In genomic region chr19:1213391-1214286, GRCh38 we compare ENCODE assay signal across 1 cellular context.
TF ChIP-seq lines count a peak whose summit lies in the region.

No MANE protein-coding gene starts in this region.

TF ChIP-seq in HEK293, 187 proteins besides CTCF, POLR2A, EP300 and RAD21 (continued from another document):
- TF ChIP-seq ZNF114 (tag by site-specific recombination; IDR thresholded peaks at IDR 0.05) (no peak), SCRT1 (tag by site-specific recombination; IDR thresholded peaks at IDR 0.05; ENCODE audit: borderline replicate concordance) (peak; percentile 89), IKZF3 (tag by site-specific recombination; IDR thresholded peaks at IDR 0.05) (0 out of 2 replicates have a peak, but pooled peaks have one; percentile 35), ZBTB48 (tag by site-specific recombination; IDR thresholded peaks at IDR 0.05) (0 out of 2 replicates have a peak, but pooled peaks have one; percentile 6), SCRT2 (tag by site-specific recombination; IDR thresholded peaks at IDR 0.05) (peak; percentile 98), ZNF600 (tag by site-specific recombination; IDR thresholded peaks at IDR 0.05) (peak; percentile 78), GLIS1 (tag by site-specific recombination; IDR thresholded peaks at IDR 0.05) (peak; percentile 69), HOXC10 (CRISPR knock-in tag; IDR thresholded peaks at IDR 0.05) (no peak), ZNF488 (tag by site-specific recombination; IDR thresholded peaks at IDR 0.05) (no peak), ZNF660 (tag by site-specific recombination; IDR thresholded peaks at IDR 0.05) (peak; percentile 79), OSR2 (tag by site-specific recombination; IDR thresholded peaks at IDR 0.05) (0 out of 2 replicates have a peak, but pooled peaks have one; percentile 16), FEZF1 (tag by site-specific recombination; IDR thresholded peaks at IDR 0.05) (peak; percentile 30; the same call in 1 of the 2 replicates), GLI2 (tag by site-specific recombination; IDR thresholded peaks at IDR 0.05; ENCODE audit: borderline replicate concordance, low read depth) (no peak), ZNF133 (tag by site-specific recombination; IDR thresholded peaks at IDR 0.05) (no peak), ZNF48 (tag by site-specific recombination; IDR thresholded peaks at IDR 0.05) (no peak), ZNF146 (tag by site-specific recombination; IDR thresholded peaks at IDR 0.05) (no peak), ZNF24 (tag by site-specific recombination; IDR thresholded peaks at IDR 0.05) (no peak), ZBTB8A (tag by site-specific recombination; IDR thresholded peaks at IDR 0.05) (peak; percentile 45; the same call in 1 of the 2 replicates), ZNF558 (tag by site-specific recombination; IDR thresholded peaks at IDR 0.05) (no peak), SP7 (tag by site-specific recombination; IDR thresholded peaks at IDR 0.05) (peak; percentile 24; the same call in 1 of the 2 replicates), ZBTB20 (tag by site-specific recombination; IDR thresholded peaks at IDR 0.05) (0 out of 2 replicates have a peak, but pooled peaks have one; percentile 23)
- TF ChIP-seq, protein P1, sequence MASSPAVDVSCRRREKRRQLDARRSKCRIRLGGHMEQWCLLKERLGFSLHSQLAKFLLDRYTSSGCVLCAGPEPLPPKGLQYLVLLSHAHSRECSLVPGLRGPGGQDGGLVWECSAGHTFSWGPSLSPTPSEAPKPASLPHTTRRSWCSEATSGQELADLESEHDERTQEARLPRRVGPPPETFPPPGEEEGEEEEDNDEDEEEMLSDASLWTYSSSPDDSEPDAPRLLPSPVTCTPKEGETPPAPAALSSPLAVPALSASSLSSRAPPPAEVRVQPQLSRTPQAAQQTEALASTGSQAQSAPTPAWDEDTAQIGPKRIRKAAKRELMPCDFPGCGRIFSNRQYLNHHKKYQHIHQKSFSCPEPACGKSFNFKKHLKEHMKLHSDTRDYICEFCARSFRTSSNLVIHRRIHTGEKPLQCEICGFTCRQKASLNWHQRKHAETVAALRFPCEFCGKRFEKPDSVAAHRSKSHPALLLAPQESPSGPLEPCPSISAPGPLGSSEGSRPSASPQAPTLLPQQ (tag by site-specific recombination; IDR thresholded peaks at IDR 0.05), result 0 out of 2 replicates have a peak, but pooled peaks have one; percentile 12
- TF ChIP-seq, protein P2, sequence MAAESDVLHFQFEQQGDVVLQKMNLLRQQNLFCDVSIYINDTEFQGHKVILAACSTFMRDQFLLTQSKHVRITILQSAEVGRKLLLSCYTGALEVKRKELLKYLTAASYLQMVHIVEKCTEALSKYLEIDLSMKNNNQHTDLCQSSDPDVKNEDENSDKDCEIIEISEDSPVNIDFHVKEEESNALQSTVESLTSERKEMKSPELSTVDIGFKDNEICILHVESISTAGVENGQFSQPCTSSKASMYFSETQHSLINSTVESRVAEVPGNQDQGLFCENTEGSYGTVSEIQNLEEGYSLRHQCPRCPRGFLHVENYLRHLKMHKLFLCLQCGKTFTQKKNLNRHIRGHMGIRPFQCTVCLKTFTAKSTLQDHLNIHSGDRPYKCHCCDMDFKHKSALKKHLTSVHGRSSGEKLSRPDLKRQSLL (tag by site-specific recombination; IDR thresholded peaks at IDR 0.05), result peak; percentile 56; the same call in 1 of the 2 replicates
- TF ChIP-seq, protein P3, sequence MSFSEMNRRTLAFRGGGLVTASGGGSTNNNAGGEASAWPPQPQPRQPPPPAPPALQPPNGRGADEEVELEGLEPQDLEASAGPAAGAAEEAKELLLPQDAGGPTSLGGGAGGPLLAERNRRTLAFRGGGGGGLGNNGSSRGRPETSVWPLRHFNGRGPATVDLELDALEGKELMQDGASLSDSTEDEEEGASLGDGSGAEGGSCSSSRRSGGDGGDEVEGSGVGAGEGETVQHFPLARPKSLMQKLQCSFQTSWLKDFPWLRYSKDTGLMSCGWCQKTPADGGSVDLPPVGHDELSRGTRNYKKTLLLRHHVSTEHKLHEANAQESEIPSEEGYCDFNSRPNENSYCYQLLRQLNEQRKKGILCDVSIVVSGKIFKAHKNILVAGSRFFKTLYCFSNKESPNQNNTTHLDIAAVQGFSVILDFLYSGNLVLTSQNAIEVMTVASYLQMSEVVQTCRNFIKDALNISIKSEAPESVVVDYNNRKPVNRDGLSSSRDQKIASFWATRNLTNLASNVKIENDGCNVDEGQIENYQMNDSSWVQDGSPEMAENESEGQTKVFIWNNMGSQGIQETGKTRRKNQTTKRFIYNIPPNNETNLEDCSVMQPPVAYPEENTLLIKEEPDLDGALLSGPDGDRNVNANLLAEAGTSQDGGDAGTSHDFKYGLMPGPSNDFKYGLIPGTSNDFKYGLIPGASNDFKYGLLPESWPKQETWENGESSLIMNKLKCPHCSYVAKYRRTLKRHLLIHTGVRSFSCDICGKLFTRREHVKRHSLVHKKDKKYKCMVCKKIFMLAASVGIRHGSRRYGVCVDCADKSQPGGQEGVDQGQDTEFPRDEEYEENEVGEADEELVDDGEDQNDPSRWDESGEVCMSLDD (tag by site-specific recombination; IDR thresholded peaks at IDR 0.05), result no peak
